28 cellular contexts compared by ENCODE assay signal in the genomic region with DNA sequence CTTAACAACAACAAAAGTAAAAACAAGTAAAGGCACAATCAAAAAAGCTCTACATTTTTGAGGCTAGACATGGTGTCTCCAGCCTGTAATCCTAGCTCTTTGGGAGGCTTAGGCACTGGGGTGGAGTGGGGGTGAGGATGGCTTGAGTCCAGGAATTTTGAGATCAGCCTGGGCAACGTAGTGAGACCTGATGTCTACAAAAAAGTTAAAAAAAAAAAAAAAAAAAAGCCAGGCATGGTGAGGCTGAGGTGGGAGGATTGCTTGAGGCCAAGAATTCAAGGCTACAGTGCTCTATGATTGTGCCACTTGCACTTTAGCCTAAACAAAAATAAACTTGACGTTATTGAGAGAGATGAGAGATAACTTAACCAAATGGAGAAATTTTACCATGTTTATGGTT.
"Had no signal": no experiment of that assay in that cellular context is flagged by ENCODE, and none has a peak within 500 bp of the region (broad histone marks: within the 10 kb centered on the region; RNA-seq: fewer than 3 reads in every experiment).

No MANE protein-coding gene starts in this region.

- DNase-seq: activated CD4-positive, alpha-beta T cell treated with anti-CD3 and anti-CD28 coated beads for 4 hours; activated CD4-positive, alpha-beta T cell treated with anti-CD3 and anti-CD28 coated beads, Interleukin-2, amount 50 U/mL, for 48 hours; activated CD4-positive, CD25-positive, alpha-beta regulatory T cell; activated CD8-positive, alpha-beta memory T cell treated with anti-CD3 and anti-CD28 coated beads for 24 hours; activated gamma-delta T cell treated with Interleukin-2 at 50 U/mL for 16 hours; dermis blood vessel endothelial cell; effector CD4-positive, alpha-beta T cell; islet precursor cell; midbrain; naive thymus-derived CD4-positive, alpha-beta T cell; ovary; retina; sigmoid colon; small intestine; stimulated activated CD4-positive, alpha-beta T cell treated with anti-CD3 and anti-CD28 coated beads, Interleukin-1b, Interleukin-23, amount 100 ng/mL, for 48 hours; stimulated activated CD4-positive, alpha-beta T cell treated with anti-CD3 and anti-CD28 coated beads, Interleukin-4, amount 100 ng/mL, for 4 hours; stimulated activated CD8-positive, alpha-beta memory T cell treated with anti-CD3 and anti-CD28 coated beads, Interleukin-4, amount 100 ng/mL, for 48 hours; stomach; T-helper 1 cell; thyroid gland had no signal

- H3K27me3 Mint-ChIP-seq: activated T-helper 17 cell treated with anti-CD3 and anti-CD28 coated beads, Interleukin-2, amount 50 U/mL, for 72 hours; memory B cell; naive thymus-derived CD4-positive, alpha-beta T cell; progenitor cell of endocrine pancreas; stimulated activated memory B cell treated with anti-CD40 and anti-IgM and Interleukin-4, amounts not matched to agents 10 μg/mL and 1 μg/mL and 100 μg/mL, for 72 hours had no signal

- H3K4me2 ChIP-seq: hepatocyte had no signal

- H3K27ac Mint-ChIP-seq: activated naive CD4-positive, alpha-beta T cell treated with anti-CD3 and anti-CD28 coated beads, Interleukin-2, amount 50 U/mL, for 72 hours; activated T-helper 17 cell treated with anti-CD3 and anti-CD28 coated beads, Interleukin-2, amount 50 U/mL, for 72 hours; memory B cell; naive thymus-derived CD4-positive, alpha-beta T cell; progenitor cell of endocrine pancreas; stimulated activated memory B cell treated with anti-CD40 and anti-IgM and Interleukin-4, amounts not matched to agents 10 μg/mL and 1 μg/mL and 100 μg/mL, for 72 hours had no signal

- H3K4me3 ChIP-seq: breast epithelium, gastroesophageal sphincter, hepatocyte, ovary, sigmoid colon, stomach, thyroid gland had no signal

- H3K4me3 Mint-ChIP-seq: activated T-helper 17 cell treated with anti-CD3 and anti-CD28 coated beads, Interleukin-2, amount 50 U/mL, for 72 hours; memory B cell; naive thymus-derived CD4-positive, alpha-beta T cell; stimulated activated memory B cell treated with anti-CD40 and anti-IgM and Interleukin-4, amounts not matched to agents 10 μg/mL and 1 μg/mL and 100 μg/mL, for 72 hours had no signal

- H3K4me1 ChIP-seq: breast epithelium, sigmoid colon had no signal

- H3K36me3 ChIP-seq: breast epithelium, ovary had no signal

- H3K27me3 ChIP-seq: breast epithelium, gastroesophageal sphincter, hepatocyte, ovary, sigmoid colon, stomach, thyroid gland had no signal

- H3K27ac ChIP-seq: breast epithelium, gastroesophageal sphincter, hepatocyte, ovary, sigmoid colon, stomach, thyroid gland had no signal

- ATAC-seq: activated naive CD4-positive, alpha-beta T cell treated with anti-CD3 and anti-CD28 coated beads, Interleukin-2, amount 50 U/mL, for 72 hours; activated T-helper 17 cell treated with anti-CD3 and anti-CD28 coated beads, Interleukin-2, amount 50 U/mL, for 72 hours; gastroesophageal sphincter; naive thymus-derived CD4-positive, alpha-beta T cell; stimulated activated memory B cell treated with anti-CD40 and anti-IgM and Interleukin-4, amounts not matched to agents 10 μg/mL and 1 μg/mL and 100 μg/mL, for 72 hours had no signal

- H3K9me3 ChIP-seq: ovary, sigmoid colon, thyroid gland had no signal

- H2AFZ ChIP-seq: hepatocyte had no signal
